Comparison of ENCODE assay signal across 26 cellular contexts in genomic region chr15:93076875-93077274, GRCh38. TPM values are rescaled to one million over a fixed set of nuclear protein-coding genes. Genes with fewer than 3 reads are reported as not detected.
DNase-seq lines count a peak whose midpoint lies in the region; ATAC-seq, FAIRE-seq and TF ChIP-seq lines count a peak whose summit lies in the region.
"Had no signal": no experiment of that assay in that cellular context is flagged by ENCODE, and none has a peak within 500 bp of the region (broad histone marks: within the 10 kb centered on the region; RNA-seq: fewer than 3 reads in every experiment).

No MANE protein-coding gene starts in this region.

- H3K27me3 ChIP-seq in H1 (replicated peaks in 1 of 4; ENCODE audit: control insufficient read depth in 3 of 4, extremely low read depth in 1 of 4, insufficient read depth in 3 of 4, low read length in 3 of 4), result peaks cover 0 to 8% (median 7%) of the 10 kb centered on the region in 4 experiments; a peak in 5 of 7 replicates
- peaks cover 13% of the 10 kb centered on the region for H3K27me3 ChIP-seq in muscle layer of duodenum (ENCODE audit: low read depth, low read length)
- H3K27me3 ChIP-seq in gastrocnemius medialis, result no peaks in the 10 kb centered on the region
- peaks cover 9% of the 10 kb centered on the region for H3K27me3 ChIP-seq in MM.1S (replicated peaks; ENCODE audit: insufficient read depth, low read length)

- CTCF ChIA-PET in H1 (lab: Charles Lee; ENCODE audit: partially characterized antibody), result interaction anchor here (0.9 to 4.4 kb wide), 14 partner anchors 9 to 1043 kb away, joined by 3 to 41 read pairs (median 6); no protein-coding TSS in a partner anchor

- H3K36me3 ChIP-seq in H1 (ENCODE audit: control insufficient read depth in 2 of 4, insufficient read depth in 4 of 4, low read length in 3 of 4) (no peaks in the 10 kb centered on the region), muscle layer of duodenum (ENCODE audit: control insufficient read depth in 1 of 2, insufficient read depth in 2 of 2, low read length in 2 of 2) (no peaks in the 10 kb centered on the region), gastrocnemius medialis (no peaks in the 10 kb centered on the region), MM.1S (replicated peaks; ENCODE audit: insufficient read depth, low read length) (no peaks in the 10 kb centered on the region)
- H3K36me3 ChIP-seq: HAP-1 had no signal

- peak in 1 of 2 experiments; percentile 8; a peak in 1 of 4 replicates for TF ChIP-seq RAD21 in H1 (IDR thresholded peaks at IDR 0.05 in 1 of 2, conservative IDR thresholded peaks at IDR 0.05 in 1 of 2; ENCODE audit: low read depth in 2 of 2, low read length in 2 of 2)

- FAIRE-seq in H1 (lab: Jason Lieb, UNC) (no peak), urothelium cell line (lab: Jason Lieb, UNC) (no peak)
- FAIRE-seq: A549, G401.6 had no signal

- TF ChIP-seq POLR2A in H1 (IDR thresholded peaks at IDR 0.05; ENCODE audit: control extremely low read depth in 1 of 2, low read depth in 2 of 2, low read length in 2 of 2) (no peak), gastrocnemius medialis (IDR thresholded peaks at IDR 0.05) (no peak)

- peaks cover 5 to 7% of the 10 kb centered on the region in 2 experiments for H4K20me1 ChIP-seq in H1 (replicated peaks in 1 of 2; ENCODE audit: control insufficient read depth in 1 of 2, insufficient read depth in 2 of 2, low read length in 2 of 2)
- no peaks in the 10 kb centered on the region for H4K20me1 ChIP-seq in MM.1S (ENCODE audit: insufficient read depth, low read length)

- no peak overlapping the region for H3K18ac ChIP-seq in H1 (ENCODE audit: extremely low read depth, low read length)

- POLR2A ChIA-PET in H1 (lab: Charles Lee; ENCODE audit: partially characterized antibody), result interaction anchor here (1.2 kb wide), 1 partner anchor 13 kb away, joined by 4 read pairs; no protein-coding TSS in a partner anchor

- no peak overlapping the region for H2BK15ac ChIP-seq in H1 (ENCODE audit: low read length)

- no peak overlapping the region for H2BK120ac ChIP-seq in H1 (replicated peaks; ENCODE audit: low read depth, low read length)

- H3K9me3 ChIP-seq in H1 (ENCODE audit: insufficient read depth in 2 of 2, low read depth in 1 of 2, low read length in 1 of 2) (no peaks in the 10 kb centered on the region), muscle layer of duodenum (ENCODE audit: control insufficient read depth in 1 of 2, low read length in 2 of 2) (no peaks in the 10 kb centered on the region), gastrocnemius medialis (no peaks in the 10 kb centered on the region), MM.1S (replicated peaks; ENCODE audit: insufficient read depth, low read length) (no peaks in the 10 kb centered on the region)
- H3K9me3 ChIP-seq: A549, Caco-2, HAP-1 had no signal

- H4K8ac ChIP-seq in H1 (ENCODE audit: extremely low read depth, insufficient read depth, low read length), result no peak overlapping the region

- no peak overlapping the region for H2AFZ ChIP-seq in H1 (ENCODE audit: low read length)
- H2AFZ ChIP-seq in MM.1S (ENCODE audit: low read length), result no peak overlapping the region

- H3K56ac ChIP-seq in H1 (replicated peaks; ENCODE audit: insufficient read length, low read depth, low read length), result no peak overlapping the region

- peak in 2 of 3 experiments; percentile 3 to 9; a peak in 2 of 4 replicates for TF ChIP-seq CTCF in H1 (IDR thresholded peaks at IDR 0.05; ENCODE audit: control extremely low read depth in 1 of 3, insufficient read depth in 1 of 3, low read depth in 1 of 3, low read length in 3 of 3)
- no peak for TF ChIP-seq CTCF in gastrocnemius medialis (IDR thresholded peaks at IDR 0.05 in 4 of 5, conservative IDR thresholded peaks at IDR 0.05 in 1 of 5)
- TF ChIP-seq CTCF in MM.1S (IDR thresholded peaks at IDR 0.05; ENCODE audit: low read length), result no peak

- intact Hi-C loops in gastrocnemius medialis (cut with DNase I; ENCODE audit: low total_unique reads), result no loop called here

- no peak overlapping the region for H3K9ac ChIP-seq in H1 (replicated peaks in 1 of 4; ENCODE audit: extremely low read depth in 1 of 4, low read depth in 3 of 4, low read length in 3 of 4)
- H3K9ac ChIP-seq in MM.1S (ENCODE audit: low read length), result no peak overlapping the region
- H3K9ac ChIP-seq: KMS-11 had no signal

- no peaks in the 10 kb centered on the region for H3F3A ChIP-seq in MM.1S (ENCODE audit: insufficient read depth, low read length)

- in situ Hi-C loops in gastrocnemius medialis (cut with MboI; ENCODE audit: low sequenced_read_pairs in 4 of 4), result loop anchor here in 1 of 4 donors (25.0 kb wide), 1 partner anchor 385 kb away; no protein-coding TSS in a partner anchor

- ATAC-seq in gastrocnemius medialis (peak; percentile 44 to 69), HG03342 (IDR thresholded peaks at IDR 0.05; ENCODE audit: unreplicated experiment) (no peak)
- ATAC-seq: A549; CD8-positive, alpha-beta T cell had no signal

- WGBS in H1 (ENCODE audit: extremely low coverage in 1 of 2, insufficient coverage in 1 of 2, insufficient read length in 1 of 2, insufficient replicate concordance in 2 of 2, low coverage in 1 of 2, low lambda C conversion rate in 2 of 2, missing lambda C conversion rate in 1 of 2), 2 experiments, result 87% methylated on average over 5 of the region's 5 CpGs; no CpG with 5 or more reads in 1 of the 2 experiments

- no peak overlapping the region for H2AK5ac ChIP-seq in H1 (ENCODE audit: low read depth, low read length)

- H3K9me2 ChIP-seq in MM.1S (replicated peaks; ENCODE audit: insufficient read depth, low read length), result no peaks in the 10 kb centered on the region

- no peak overlapping the region for H2BK12ac ChIP-seq in H1 (ENCODE audit: low read depth, low read length)

- H2BK20ac ChIP-seq in H1 (ENCODE audit: low read length), result no peak overlapping the region

- DNase-seq in H1 (ENCODE audit: low read depth in 1 of 2, low spot score in 2 of 2) (no peak), gastrocnemius medialis (peak; percentile 52 to 60), HUDEP-2 (lab: John Stamatoyannopoulos, UW; ENCODE audit: unreplicated experiment in 76 of 76) (no peak), urothelium cell line (ENCODE audit: low spot score) (no peak), MM.1S (no peak)
- DNase-seq: AML-193; Caco-2; CD8-positive, alpha-beta T cell; HFFc6; NCI-H1048; NCI-H1417; NCI-H1694 treated with DMSO at 0.1 percent for 48 hours; NCI-H2081; NCI-H226; NCI-H510A; NCI-H69; RPMI8226; SHP77 had no signal

- H3K79me2 ChIP-seq in H1 (ENCODE audit: control insufficient read depth in 1 of 2, insufficient read depth in 2 of 2, low read length in 2 of 2) (peaks cover 0 to 33% of the 10 kb centered on the region in 2 experiments; a peak in 3 of 4 replicates), MM.1S (ENCODE audit: low read length) (no peaks in the 10 kb centered on the region)

- H3K4me3 ChIP-seq in H1 (ENCODE audit: extremely low read depth in 1 of 4, insufficient read depth in 2 of 4, low read depth in 3 of 4, low read length in 4 of 4) (no peak overlapping the region), muscle layer of duodenum (ENCODE audit: low read depth in 1 of 2, low read length in 2 of 2) (peak overlapping the region in 1 of 2 donors; percentile 6), gastrocnemius medialis (peak overlapping the region in 3 of 4 donors; percentile 12 to 36 (median 21)), MM.1S (ENCODE audit: low read length) (no peak overlapping the region)
- H3K4me3 ChIP-seq: A549, HAP-1 had no signal

- H3K27ac ChIP-seq in H1 (ENCODE audit: low read depth, low read length), result no peak overlapping the region
- peak overlapping the region; percentile 48 for H3K27ac ChIP-seq in muscle layer of duodenum (ENCODE audit: low read length)
- H3K27ac ChIP-seq in gastrocnemius medialis, result peak overlapping the region; percentile 94 to 98 (median 96)
- no peak overlapping the region for H3K27ac ChIP-seq in MM.1S (ENCODE audit: low read length)
- H3K27ac ChIP-seq: A549, KMS-11 had no signal

- H3K4me1 ChIP-seq in H1 (replicated peaks in 1 of 4; ENCODE audit: control insufficient read depth in 3 of 4, insufficient read depth in 4 of 4, low read length in 3 of 4) (peaks cover 0 to 13% (median 7%) of the 10 kb centered on the region in 4 experiments; a peak in 6 of 7 replicates), muscle layer of duodenum (ENCODE audit: control insufficient read depth in 1 of 2, insufficient read depth in 2 of 2, low read length in 2 of 2) (peaks cover 0 to 29% of the 10 kb centered on the region in 2 donors), gastrocnemius medialis (peaks cover 75 to 82% of the 10 kb centered on the region in 2 donors), MM.1S (ENCODE audit: low read length) (no peaks in the 10 kb centered on the region)
- H3K4me1 ChIP-seq: Caco-2 had no signal

- H3K4me2 ChIP-seq in H1 (ENCODE audit: insufficient read depth in 1 of 2, low read depth in 2 of 2, low read length in 2 of 2) (no peak overlapping the region), MM.1S (ENCODE audit: low read depth, low read length) (no peak overlapping the region)
- H3K4me2 ChIP-seq: A549, KMS-11 had no signal

- no peak overlapping the region for H4K5ac ChIP-seq in H1 (ENCODE audit: insufficient read length, low read depth, low read length)

- H3K23ac ChIP-seq in H1 (ENCODE audit: insufficient read length), result no peak overlapping the region

- no peak overlapping the region for H4K91ac ChIP-seq in H1 (replicated peaks; ENCODE audit: insufficient read length, low read length)

- TF ChIP-seq EP300 in H1 (IDR thresholded peaks at IDR 0.05; ENCODE audit: borderline replicate concordance in 1 of 2, low read depth in 2 of 2, low read length in 2 of 2), result no peak

- H3K23me2 ChIP-seq in H1 (ENCODE audit: low read depth, low read length), result peaks cover 4% of the 10 kb centered on the region; the same call in 1 of the 2 replicates

- H3K14ac ChIP-seq in H1 (ENCODE audit: insufficient read length), result no peak overlapping the region

- no peak overlapping the region for H3K4ac ChIP-seq in H1 (replicated peaks; ENCODE audit: insufficient read length, low read depth, low read length)

- H3K79me1 ChIP-seq in H1 (ENCODE audit: low read depth, low read length), result peaks cover 6% of the 10 kb centered on the region; the same call in 1 of the 2 replicates

- H2BK5ac ChIP-seq in H1 (ENCODE audit: low read depth, low read length), result no peak overlapping the region

TF ChIP-seq in H1, 55 proteins besides CTCF, POLR2A, EP300 and RAD21 (continues in another document):
- TF ChIP-seq CHD2 (IDR thresholded peaks at IDR 0.05; ENCODE audit: low read length) (no peak), SUZ12 (IDR thresholded peaks at IDR 0.05; ENCODE audit: low read length) (no peak)

RNA-seq across cellular contexts. Expression of gene RGMA, which starts 12.1 kb away (rescaled TPM):
- total RNA-seq in H1 (2021; fragmentation: NEBNext Ultra II Directional; extraction: Animal tissue kit (Norgen Biotek cat#: 25700)), result 39.8 and 41.8 TPM in 2 replicates
- polyA plus RNA-seq in H1 (2011; rRNA removed), result 19.9 and 49.3 TPM in 2 replicates
- 22.2 TPM for polyA plus RNA-seq in H1 (2011; cell fraction: cytosol; rRNA removed)
- polyA plus RNA-seq in H1 (2011; cell fraction: nucleus; rRNA removed), result 36.3 TPM
- 29.1 to 45.4 TPM (median 42.0 TPM) in 4 replicates for polyA plus RNA-seq in H1 (2012, experiment 1 of 2)
- polyA plus RNA-seq in H1 (2012, experiment 2 of 2), result 30.6 TPM
- 21.1 TPM for polyA plus RNA-seq in H1 (2013, experiment 1 of 2)
- 23.0 TPM for polyA plus RNA-seq in H1 (2013, experiment 2 of 2)
- polyA minus RNA-seq in H1 (2011; rRNA and poly(A)+ RNA removed), result 10.0 and 13.8 TPM in 2 replicates
- 25.5 TPM for polyA minus RNA-seq in H1 (2011; cell fraction: cytosol; rRNA and poly(A)+ RNA removed)
- polyA minus RNA-seq in H1 (2011; cell fraction: nucleus; rRNA and poly(A)+ RNA removed), result 27.8 TPM
- total RNA-seq in gastrocnemius medialis, result 100 to 1,000 TPM; 150 to 290 (median 184) TPM
- total RNA-seq: SK-MEL-5 had no signal
- polyA plus RNA-seq: IgD-negative memory B cell had no signal

Comparison
In these comparisons a context has a peak if more than half of its experiments do, and no peak if none do; other contexts are left out.
1. DNase-seq: peak in gastrocnemius medialis (2 of 2); none in H1 (0 of 2), HUDEP-2 (0 of 76), urothelium cell line (single experiment) and MM.1S (single experiment).
2. H3K27ac ChIP-seq: peak in muscle layer of duodenum (single experiment) and gastrocnemius medialis (4 of 4); none in H1 (single experiment) and MM.1S (single experiment).
3. H3K4me3 ChIP-seq: peak in gastrocnemius medialis (3 of 4); none in H1 (0 of 4) and MM.1S (single experiment).
4. CTCF ChIP-seq: peak in H1 (2 of 3); none in gastrocnemius medialis (0 of 5) and MM.1S (single experiment).